7 cellular contexts compared by ENCODE assay signal in genomic region chr7:32668387-32669097, GRCh38.
A peak's percentile ranks its signal among the peaks of the same experiment; 100 is the strongest.
DNase-seq lines count a peak whose midpoint lies in the region; ATAC-seq, FAIRE-seq and TF ChIP-seq lines count a peak whose summit lies in the region.
"Not testable (repeated sequence)": the region's sequence is repeated elsewhere in the genome, so short reads cannot be mapped to it uniquely, and the experiment has no call there.

No MANE protein-coding gene starts in this region.

- not testable (repeated sequence) for H3K36me3 ChIP-seq in pancreas

- not testable (repeated sequence) for H3K9me3 ChIP-seq in pancreas

- H3K27ac ChIP-seq in VCaP: peak overlapping the region; percentile 7; the same call in 1 of the 2 replicates
- peak overlapping the region; percentile 67 for H3K27ac ChIP-seq in epithelial cell of prostate
- peak overlapping the region in 2 of 4 donors; percentile 40 to 66 for H3K27ac ChIP-seq in pancreas

- not testable (repeated sequence) for FAIRE-seq in pancreas (lab: Jason Lieb, UNC)

- intact Hi-C loops in pancreas (cut with DNase I): not testable (repeated sequence)

- peaks cover 4 to 11% (median 5%) of the 10 kb centered on the region in 3 donors for H3K4me1 ChIP-seq in pancreas

- WGBS in pancreas, 2 donors: 96 to 99% methylated on average over 3 of the region's 3 CpGs

- DNase-seq in DMS53 (lab: John Stamatoyannopoulos, UW) (peak; percentile 77), NCI-H226 (peak; percentile 86), kidney glomerular epithelial cell (lab: John Stamatoyannopoulos, UW) (peak; percentile 59)
- DNase-seq in epithelial cell of prostate (ENCODE audit: low read depth, low spot score); pancreas: not testable (repeated sequence)

- TF ChIP-seq CTCF in VCaP (conservative IDR thresholded peaks at IDR 0.05); pancreas (IDR thresholded peaks at IDR 0.05): not testable (repeated sequence)

- ATAC-seq in HG03432 (IDR thresholded peaks at IDR 0.05; ENCODE audit: unreplicated experiment): peak; percentile 4
- ATAC-seq in pancreas: peak; percentile 9 to 27 (median 17)

- H3K4me3 ChIP-seq in pancreas: not testable (repeated sequence)

- not testable (repeated sequence) for H3K27me3 ChIP-seq in pancreas
